ENCODE assay signal across 1 cellular context in genomic region chr4:54232151-54232688, GRCh38.
TF ChIP-seq lines count a peak whose summit lies in the region.

No MANE protein-coding gene starts in this region.

TF ChIP-seq in HepG2, 621 proteins besides CTCF, POLR2A, EP300 and RAD21 (continued from another document):
- no peak for TF ChIP-seq ZNF652 (CRISPR knock-in tag; IDR thresholded peaks at IDR 0.05; ENCODE audit: borderline replicate concordance, low read depth)
- TF ChIP-seq TFE3 (CRISPR knock-in tag; IDR thresholded peaks at IDR 0.05) = no peak
